Comparison of ENCODE assay signal across 8 cellular contexts in genomic region chr22:46810856-46811786, GRCh38.
"Had no signal": no experiment of that assay in that cellular context is flagged by ENCODE, and none has a peak within 500 bp of the region (broad histone marks: within the 10 kb centered on the region; RNA-seq: fewer than 3 reads in every experiment).

No MANE protein-coding gene starts in this region.

- H3K4me3 ChIP-seq: cardiac muscle cell, esophagus squamous epithelium, ovary, transverse colon had no signal

- H3K4me3 Mint-ChIP-seq: stimulated activated effector memory CD8-positive, alpha-beta T cell treated with anti-CD3 and anti-CD28 coated beads, Interleukin-12 subunit alpha, Interleukin-12 subunit beta, amount 100 ng/mL, for 72 hours; T-helper 2 cell treated with Interferon-gamma antibody and Interleukin-4, amounts not matched to agents 5 μg/mL and 100 μg/mL, for 36 hours had no signal

- H3K27ac ChIP-seq: cardiac muscle cell, esophagus squamous epithelium, ovary, transverse colon had no signal

- DNase-seq: activated CD4-positive, alpha-beta T cell treated with anti-CD3 and anti-CD28 coated beads, Interleukin-2, amount 50 U/mL, for 4 hours; esophagus squamous epithelium; SW 1271; transverse colon had no signal

- H3K27ac Mint-ChIP-seq: stimulated activated effector memory CD8-positive, alpha-beta T cell treated with anti-CD3 and anti-CD28 coated beads, Interleukin-12 subunit alpha, Interleukin-12 subunit beta, amount 100 ng/mL, for 72 hours; T-helper 2 cell treated with Interferon-gamma antibody and Interleukin-4, amounts not matched to agents 5 μg/mL and 100 μg/mL, for 36 hours had no signal

- H3K9me3 Mint-ChIP-seq: stimulated activated effector memory CD8-positive, alpha-beta T cell treated with anti-CD3 and anti-CD28 coated beads, Interleukin-12 subunit alpha, Interleukin-12 subunit beta, amount 100 ng/mL, for 72 hours; T-helper 2 cell treated with Interferon-gamma antibody and Interleukin-4, amounts not matched to agents 5 μg/mL and 100 μg/mL, for 36 hours had no signal

- H3K27me3 ChIP-seq: cardiac muscle cell, esophagus squamous epithelium, ovary, transverse colon had no signal

- H3K36me3 ChIP-seq: cardiac muscle cell, ovary, transverse colon had no signal

- H3K9me3 ChIP-seq: esophagus squamous epithelium, ovary, transverse colon had no signal

- ATAC-seq: stimulated activated effector memory CD8-positive, alpha-beta T cell treated with anti-CD3 and anti-CD28 coated beads, Interleukin-12 subunit alpha, Interleukin-12 subunit beta, amount 100 ng/mL, for 72 hours had no signal
